8 cellular contexts compared by ENCODE assay signal in the genomic region with DNA sequence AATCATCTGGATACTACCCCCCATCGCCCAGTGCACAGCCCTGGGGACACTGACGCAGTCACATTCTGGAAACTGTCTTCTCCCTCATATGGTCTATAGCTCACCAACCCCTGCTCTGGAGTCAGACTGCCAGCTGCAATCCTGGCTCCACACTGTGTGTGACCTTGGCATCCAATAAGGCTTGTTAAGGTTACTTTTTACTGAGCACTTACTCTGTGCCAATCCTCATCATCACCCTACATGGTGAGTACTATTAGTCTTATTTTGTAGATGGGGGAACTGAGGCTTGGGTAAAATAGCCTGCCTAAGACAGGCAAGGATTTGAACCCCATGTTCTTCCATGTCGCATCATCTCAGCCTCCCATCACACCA. TPM values are rescaled to one million over a fixed set of nuclear protein-coding genes. Genes with fewer than 3 reads are reported as not detected.
DNase-seq lines count a peak whose midpoint lies in the region; ATAC-seq and TF ChIP-seq lines count a peak whose summit lies in the region.

No MANE protein-coding gene starts in this region.

- H3K27ac ChIP-seq in CD4-positive, alpha-beta memory T cell (ENCODE audit: low read depth, low read length) = peak overlapping the region; percentile 60
- H3K27ac ChIP-seq in epithelial cell of prostate (peak overlapping the region; percentile 58), neutrophil (peak overlapping the region; percentile 48)

- DNase-seq in CD4-positive, alpha-beta memory T cell = peak in 3 of 5 donors; percentile 21 to 32 (median 22)
- peak; percentile 48 for DNase-seq in RPMI7951 (ENCODE audit: low read depth)
- no peak for DNase-seq in epithelial cell of prostate (ENCODE audit: low read depth, low spot score)
- no peak for DNase-seq in cortex of kidney (lab: John Stamatoyannopoulos, UW)
- DNase-seq in KBM-7 = no peak
- DNase-seq in stimulated activated naive CD4-positive, alpha-beta T cell treated with Interleukin-2 at 50 U/mL for 16 hours (lab: John Stamatoyannopoulos, UW) = no peak

- in situ Hi-C loops in KBM-7 (cut with MboI; ENCODE audit: low pct_unique_long_range_greater_than_20kb, low sequenced_read_pairs) = no loop called here

- H3K4me1 Mint-ChIP-seq in CD4-positive, alpha-beta memory T cell = peaks cover 14 to 45% (median 26%) of the 10 kb centered on the region in 4 donors

- H3K4me3 ChIP-seq in CD4-positive, alpha-beta memory T cell (ENCODE audit: low read length in 2 of 2) = peak overlapping the region in 1 of 2 donors; percentile 55
- H3K4me3 ChIP-seq in neutrophil (ENCODE audit: low read depth in 1 of 2, low read length in 1 of 2) = no peak overlapping the region

- no peaks in the 10 kb centered on the region for H3K27me3 ChIP-seq in CD4-positive, alpha-beta memory T cell (ENCODE audit: insufficient read depth, low read length)
- H3K27me3 ChIP-seq in neutrophil = peaks cover 27% of the 10 kb centered on the region

- peak overlapping the region; percentile 66 to 92 (median 82) for H3K4me3 Mint-ChIP-seq in CD4-positive, alpha-beta memory T cell

- no peak for ATAC-seq in GM21717 (IDR thresholded peaks at IDR 0.05; ENCODE audit: unreplicated experiment)

- no peaks in the 10 kb centered on the region for H3K9me3 Mint-ChIP-seq in CD4-positive, alpha-beta memory T cell

- POLR2A ChIA-PET in CD4-positive, alpha-beta memory T cell (lab: Charles Lee; ENCODE audit: partially characterized antibody) = interaction anchor here (0.5 to 3.0 kb wide), 14 partner anchors 12 to 152 kb away, joined by 3 to 20 read pairs (median 4); partner anchors contain the start of genes AHDC1 and WASF2

- intact Hi-C loops in CD4-positive, alpha-beta memory T cell (cut with micrococcal nuclease) = loop anchor here (5.0 kb wide), 1 partner anchor 42 kb away; no protein-coding TSS in a partner anchor

- CTCF ChIA-PET in CD4-positive, alpha-beta memory T cell (lab: Charles Lee; ENCODE audit: partially characterized antibody) = interaction anchor here (0.8 to 9.7 kb wide), 20 partner anchors 8 to 683 kb away, joined by 3 to 93 read pairs (median 4); partner anchors contain the start of gene AHDC1

- no peaks in the 10 kb centered on the region for H3K27me3 Mint-ChIP-seq in CD4-positive, alpha-beta memory T cell

- no peaks in the 10 kb centered on the region for H3K9me3 ChIP-seq in CD4-positive, alpha-beta memory T cell (ENCODE audit: control insufficient read depth in 1 of 2, low read length in 2 of 2)
- H3K9me3 ChIP-seq in neutrophil = no peaks in the 10 kb centered on the region

- peak overlapping the region; percentile 71 to 92 (median 86) for H3K27ac Mint-ChIP-seq in CD4-positive, alpha-beta memory T cell

- no peak for TF ChIP-seq CTCF in neutrophil (IDR thresholded peaks at IDR 0.05)

- H3K36me3 Mint-ChIP-seq in CD4-positive, alpha-beta memory T cell = no peaks in the 10 kb centered on the region

- peaks cover 21% of the 10 kb centered on the region for H3K4me1 ChIP-seq in CD4-positive, alpha-beta memory T cell (ENCODE audit: insufficient read depth, low read length)
- peaks cover 15 to 17% of the 10 kb centered on the region in 2 experiments for H3K4me1 ChIP-seq in neutrophil (ENCODE audit: control insufficient read depth in 1 of 2, insufficient read depth in 1 of 2, low read depth in 1 of 2, low read length in 1 of 2)

- H3K36me3 ChIP-seq in CD4-positive, alpha-beta memory T cell (ENCODE audit: insufficient read depth, low read length) = no peaks in the 10 kb centered on the region
- no peaks in the 10 kb centered on the region for H3K36me3 ChIP-seq in neutrophil

RNA-seq across cellular contexts. Expression of gene AHDC1, which starts 34.9 kb away (rescaled TPM):
- total RNA-seq in CD4-positive, alpha-beta memory T cell = 10 to 100 TPM; 18.4 to 19.2 TPM
- 1 to 10 TPM in 1 of 2 donors, under 1 TPM in 1; 0.02 to 1.7 TPM for polyA plus RNA-seq in CD4-positive, alpha-beta memory T cell
- total RNA-seq in RPMI7951 (2014; rRNA removed; shearing (Covaris generic)) = 5.8 and 7.1 TPM in 2 replicates

Comparison
In these comparisons a context has a peak if more than half of its experiments do, and no peak if none do; other contexts are left out.
1. DNase-seq: peak in CD4-positive, alpha-beta memory T cell (3 of 5) and RPMI7951 (single experiment); none in epithelial cell of prostate (single experiment), cortex of kidney (single experiment), KBM-7 (single experiment) and stimulated activated naive CD4-positive, alpha-beta T cell treated with Interleukin-2 at 50 U/mL for 16 hours (single experiment).
2. Peak in every context shown above with its lines, with median percentiles within 50 percentile points of each other: H3K27ac ChIP-seq.